In the genomic region with DNA sequence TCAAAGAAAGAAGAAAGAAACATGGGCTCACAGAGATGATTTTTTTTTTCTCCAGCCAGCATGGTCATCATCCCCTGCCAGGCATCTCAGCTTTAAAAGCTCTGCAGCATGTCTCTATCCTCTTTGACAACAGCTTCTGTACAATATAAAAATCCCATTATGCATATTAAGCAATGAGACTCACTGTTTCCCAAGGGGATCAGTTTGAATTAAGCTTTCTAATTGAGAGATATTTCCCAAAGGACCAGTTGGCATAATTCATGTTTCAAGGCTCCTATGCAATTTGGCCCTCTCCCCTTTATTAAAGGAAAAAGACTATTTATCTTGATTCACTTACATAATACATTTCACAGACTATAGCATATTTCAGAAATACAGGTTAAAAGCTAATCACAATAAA, we compare ENCODE assay signal across 17 cellular contexts.
DNase-seq lines count a peak whose midpoint lies in the region; ATAC-seq, FAIRE-seq and TF ChIP-seq lines count a peak whose summit lies in the region.
"Had no signal": no experiment of that assay in that cellular context is flagged by ENCODE, and none has a peak within 500 bp of the region (broad histone marks: within the 10 kb centered on the region; RNA-seq: fewer than 3 reads in every experiment).

No MANE protein-coding gene starts in this region.

- BruUV-seq in A673 (replicated peaks; lab: Mats Ljungman, UMichigan), result no TSS peak

- no peak overlapping the region for H3K4me3 Mint-ChIP-seq in activated CD8-positive, alpha-beta memory T cell treated with anti-CD3 and anti-CD28 coated beads, Interleukin-2, amount 10 ng/mL, durations not matched to agents 7 days and 5 days
- H3K4me3 Mint-ChIP-seq: CD4-positive, alpha-beta memory T cell; GM23338; H9 had no signal

- H3K4me1 ChIP-seq in A673 (ENCODE audit: insufficient read depth, low read length, poor library complexity, severe bottlenecking), result peaks cover 49% of the 10 kb centered on the region
- H3K4me1 ChIP-seq: BE2C had no signal

- no peaks in the 10 kb centered on the region for H3K36me3 Mint-ChIP-seq in activated CD8-positive, alpha-beta memory T cell treated with anti-CD3 and anti-CD28 coated beads, Interleukin-2, amount 10 ng/mL, durations not matched to agents 7 days and 5 days
- H3K36me3 Mint-ChIP-seq: CD4-positive, alpha-beta memory T cell had no signal

- POLR2A ChIA-PET in A673 (lab: Charles Lee; ENCODE audit: low non-redundant PET), result no interaction called here

- H3K4me1 Mint-ChIP-seq in activated CD8-positive, alpha-beta memory T cell treated with anti-CD3 and anti-CD28 coated beads, Interleukin-2, amount 10 ng/mL, durations not matched to agents 7 days and 5 days, result no peaks in the 10 kb centered on the region
- H3K4me1 Mint-ChIP-seq: CD4-positive, alpha-beta memory T cell had no signal

- no peaks in the 10 kb centered on the region for H3K27me3 Mint-ChIP-seq in activated CD8-positive, alpha-beta memory T cell treated with anti-CD3 and anti-CD28 coated beads, Interleukin-2, amount 10 ng/mL, durations not matched to agents 7 days and 5 days

- peak; percentile 93 for DNase-seq in A673 (ENCODE audit: low spot score)
- DNase-seq in D721Med (ENCODE audit: insufficient read length, low spot score), result peak; percentile 42
- peak; percentile 12 to 33 for DNase-seq in NCI-H1930 (lab: John Stamatoyannopoulos, UW)
- peak; percentile 31 for DNase-seq in NCI-H69 (lab: John Stamatoyannopoulos, UW)
- DNase-seq in activated CD8-positive, alpha-beta memory T cell treated with anti-CD3 and anti-CD28 coated beads, Interleukin-2, amount 10 ng/mL, durations not matched to agents 7 days and 5 days, result no peak
- no peak for DNase-seq in NOMO-1 treated with dmso at 0.1 percent for 144 hours (lab: John Stamatoyannopoulos, UW; ENCODE audit: unreplicated experiment)
- DNase-seq in activated naive CD4-positive, alpha-beta T cell treated with Interleukin-2 at 50 U/mL for 16 hours, result no peak
- DNase-seq: BE2C; CD4-positive, alpha-beta memory T cell; DMS79; H9; IMR-90 had no signal

- H3K27ac Mint-ChIP-seq in activated CD8-positive, alpha-beta memory T cell treated with anti-CD3 and anti-CD28 coated beads, Interleukin-2, amount 10 ng/mL, durations not matched to agents 7 days and 5 days, result no peak overlapping the region
- H3K27ac Mint-ChIP-seq: CD4-positive, alpha-beta memory T cell; GM23338; H9 had no signal

- H3K4me3 ChIP-seq in A673 (ENCODE audit: low read depth, low read length, poor library complexity, severe bottlenecking), result no peak overlapping the region
- H3K4me3 ChIP-seq: GM23338 had no signal

- FAIRE-seq in D721Med (lab: Jason Lieb, UNC), result peak; percentile 80
- FAIRE-seq: A204.1, G401.6, GM12891 had no signal

- ATAC-seq in activated CD8-positive, alpha-beta memory T cell treated with anti-CD3 and anti-CD28 coated beads, Interleukin-2, amount 10 ng/mL, durations not matched to agents 7 days and 5 days, result no peak

- peaks cover 8% of the 10 kb centered on the region for H3K9me3 Mint-ChIP-seq in activated CD8-positive, alpha-beta memory T cell treated with anti-CD3 and anti-CD28 coated beads, Interleukin-2, amount 10 ng/mL, durations not matched to agents 7 days and 5 days (ENCODE audit: low read depth)

- CTCF ChIA-PET in A673 (lab: Charles Lee), result no interaction called here
- CTCF ChIA-PET in activated CD8-positive, alpha-beta memory T cell treated with anti-CD3 and anti-CD28 coated beads, Interleukin-2, amount 10 ng/mL, durations not matched to agents 7 days and 5 days (lab: Charles Lee), result no interaction called here

- H3K27ac ChIP-seq in A673 (ENCODE audit: low read depth, low read length, poor library complexity, severe bottlenecking), result no peak overlapping the region
- H3K27ac ChIP-seq: C4-2B had no signal

- H3K27me3 ChIP-seq in A673 (replicated peaks; ENCODE audit: insufficient read depth, low read depth, low read length, poor library complexity), result no peaks in the 10 kb centered on the region
- H3K27me3 ChIP-seq: BE2C had no signal

- H3K9me3 ChIP-seq in A673 (ENCODE audit: low read depth, low read length, poor library complexity, severe bottlenecking), result peaks cover 18% of the 10 kb centered on the region
- H3K9me3 ChIP-seq: BE2C had no signal

- intact Hi-C loops in A673 (cut with micrococcal nuclease; ENCODE audit: unreplicated experiment), result loop anchor here (10.0 kb wide), 1 partner anchor 515 kb away; no protein-coding TSS in a partner anchor

- no peaks in the 10 kb centered on the region for H3K36me3 ChIP-seq in A673 (ENCODE audit: insufficient read depth, low read length, poor library complexity, severe bottlenecking)
- H3K36me3 ChIP-seq: BE2C had no signal

- TF ChIP-seq CTCF in A673 (conservative IDR thresholded peaks at IDR 0.05; ENCODE audit: low read depth, low read length) (no peak), D721Med (IDR thresholded peaks at IDR 0.05; ENCODE audit: insufficient read depth, missing control alignments) (no peak)

Comparison
In these comparisons a context has a peak if more than half of its experiments do, and no peak if none do; other contexts are left out.
1. DNase-seq: peak in A673 (single experiment), D721Med (single experiment), NCI-H1930 (2 of 2) and NCI-H69 (single experiment); none in activated CD8-positive, alpha-beta memory T cell treated with anti-CD3 and anti-CD28 coated beads, Interleukin-2, amount 10 ng/mL, durations not matched to agents 7 days and 5 days (single experiment), NOMO-1 treated with dmso at 0.1 percent for 144 hours (single experiment) and activated naive CD4-positive, alpha-beta T cell treated with Interleukin-2 at 50 U/mL for 16 hours (single experiment).